Comparison of ENCODE assay signal across 8 cellular contexts in genomic region chr1:59506952-59507351, GRCh38.
A peak's percentile ranks its signal among the peaks of the same experiment; 100 is the strongest.
DNase-seq lines count a peak whose midpoint lies in the region; TF ChIP-seq lines count a peak whose summit lies in the region.

No MANE protein-coding gene starts in this region.

- H3K27me3 Mint-ChIP-seq in activated CD4-positive, alpha-beta T cell treated with anti-CD3 and anti-CD28 coated beads, Interleukin-2, amount 10 ng/mL, durations not matched to agents 24 days and 14 days: peaks cover 2% of the 10 kb centered on the region

- no peak for TF ChIP-seq CTCF in GM10266 (IDR thresholded peaks at IDR 0.05; ENCODE audit: control insufficient read depth, insufficient read depth, low read depth, missing control alignments)

- H3K27ac Mint-ChIP-seq in activated CD4-positive, alpha-beta T cell treated with anti-CD3 and anti-CD28 coated beads, Interleukin-2, amount 10 ng/mL, durations not matched to agents 24 days and 14 days: no peak overlapping the region

- no peaks in the 10 kb centered on the region for H3K4me1 Mint-ChIP-seq in activated CD4-positive, alpha-beta T cell treated with anti-CD3 and anti-CD28 coated beads, Interleukin-2, amount 10 ng/mL, durations not matched to agents 24 days and 14 days

- no peaks in the 10 kb centered on the region for H3K9me3 Mint-ChIP-seq in activated CD4-positive, alpha-beta T cell treated with anti-CD3 and anti-CD28 coated beads, Interleukin-2, amount 10 ng/mL, durations not matched to agents 24 days and 14 days

- intact Hi-C loops in activated CD4-positive, alpha-beta T cell treated with anti-CD3 and anti-CD28 coated beads, Interleukin-2, amount 10 ng/mL, durations not matched to agents 24 days and 14 days (cut with micrococcal nuclease): no loop called here

- DNase-seq in GM10266 (ENCODE audit: extremely low spot score) (peak; percentile 15), H4 (ENCODE audit: low spot score) (peak; percentile 81), NCI-H69 (lab: John Stamatoyannopoulos, UW) (peak; percentile 34), iris pigment epithelial cell (ENCODE audit: low read depth) (peak; percentile 67), hippocampal formation (lab: John Stamatoyannopoulos, UW) (no peak), COR-L47 (lab: John Stamatoyannopoulos, UW) (no peak)
- DNase-seq in activated CD4-positive, alpha-beta T cell treated with anti-CD3 and anti-CD28 coated beads, Interleukin-2, amount 10 ng/mL, durations not matched to agents 24 days and 14 days: no peak
- DNase-seq in stimulated activated CD4-positive, alpha-beta T cell treated with anti-CD3 and anti-CD28 coated beads, Interleukin-4, amount 100 ng/mL, for 4 hours: no peak

- no peak overlapping the region for H3K4me3 Mint-ChIP-seq in activated CD4-positive, alpha-beta T cell treated with anti-CD3 and anti-CD28 coated beads, Interleukin-2, amount 10 ng/mL, durations not matched to agents 24 days and 14 days

- no peaks in the 10 kb centered on the region for H3K36me3 Mint-ChIP-seq in activated CD4-positive, alpha-beta T cell treated with anti-CD3 and anti-CD28 coated beads, Interleukin-2, amount 10 ng/mL, durations not matched to agents 24 days and 14 days (ENCODE audit: low read depth)

Comparison
In these comparisons a context has a peak if more than half of its experiments do, and no peak if none do; other contexts are left out.
1. DNase-seq: peak in GM10266 (single experiment), H4 (single experiment), NCI-H69 (single experiment) and iris pigment epithelial cell (single experiment); none in hippocampal formation (0 of 2), activated CD4-positive, alpha-beta T cell treated with anti-CD3 and anti-CD28 coated beads, Interleukin-2, amount 10 ng/mL, durations not matched to agents 24 days and 14 days (single experiment), stimulated activated CD4-positive, alpha-beta T cell treated with anti-CD3 and anti-CD28 coated beads, Interleukin-4, amount 100 ng/mL, for 4 hours (0 of 2) and COR-L47 (single experiment).